26 cellular contexts compared by ENCODE assay signal in the genomic region with DNA sequence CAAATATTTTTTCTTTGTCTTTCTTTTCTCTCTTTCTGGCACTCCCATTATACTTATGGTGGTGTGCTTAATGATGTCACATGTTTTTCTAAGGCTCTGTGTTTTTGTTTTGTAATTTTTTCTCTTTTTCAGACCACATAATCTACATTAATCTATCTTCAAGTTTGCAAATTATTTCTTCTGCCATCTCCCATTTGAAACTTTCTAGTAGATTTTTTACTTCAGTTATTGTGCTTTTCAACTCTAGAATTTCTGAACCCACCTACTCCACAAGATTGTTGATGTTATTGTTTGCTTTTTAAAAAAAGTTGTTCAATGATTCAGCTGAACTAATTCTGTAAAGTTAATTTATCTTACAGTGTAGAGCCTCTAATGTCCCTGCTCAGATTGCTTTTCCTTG.
"Had no signal": no experiment of that assay in that cellular context is flagged by ENCODE, and none has a peak within 500 bp of the region (broad histone marks: within the 10 kb centered on the region; RNA-seq: fewer than 3 reads in every experiment).

No MANE protein-coding gene starts in this region.

- H3K36me3 ChIP-seq: esophagus squamous epithelium, gastrocnemius medialis, heart right ventricle, left lung, lower lobe of right lung had no signal

- H3K9me3 ChIP-seq: esophagus squamous epithelium, gastrocnemius medialis, mucosa of descending colon had no signal

- FAIRE-seq: colon, endometrium, keratinocyte had no signal

- DNase-seq: dermis blood vessel endothelial cell; dorsolateral prefrontal cortex; effector CD4-positive, alpha-beta T cell; effector memory CD4-positive, alpha-beta T cell; erythroblast; esophagus squamous epithelium; foreskin fibroblast; foreskin melanocyte; gastrocnemius medialis; glutamatergic neuron; head of caudate nucleus; heart right ventricle; hippocampal formation; left cardiac atrium; left lung; left ventricle myocardium superior; lower lobe of right lung; mesenchymal stem cell; mucosa of descending colon; naive B cell had no signal

- H3K27me3 ChIP-seq: dorsolateral prefrontal cortex, esophagus squamous epithelium, gastrocnemius medialis, heart right ventricle, left lung had no signal

- H3K4me3 ChIP-seq: coronary artery, dorsolateral prefrontal cortex, esophagus squamous epithelium, gastrocnemius medialis, heart right ventricle, left lung, lower lobe of right lung, mucosa of descending colon had no signal

- H3K4me1 ChIP-seq: esophagus squamous epithelium, gastrocnemius medialis, heart right ventricle, left lung, lower lobe of right lung had no signal

- H3K27ac ChIP-seq: coronary artery, dorsolateral prefrontal cortex, epithelial cell of prostate, esophagus squamous epithelium, gastrocnemius medialis, heart right ventricle, left lung, lower lobe of right lung had no signal

- ATAC-seq: esophagus mucosa, gastrocnemius medialis, heart right ventricle, left cardiac atrium, left lung, left ventricle myocardium superior, lower lobe of right lung, mucosa of descending colon had no signal
